In the genomic region with DNA sequence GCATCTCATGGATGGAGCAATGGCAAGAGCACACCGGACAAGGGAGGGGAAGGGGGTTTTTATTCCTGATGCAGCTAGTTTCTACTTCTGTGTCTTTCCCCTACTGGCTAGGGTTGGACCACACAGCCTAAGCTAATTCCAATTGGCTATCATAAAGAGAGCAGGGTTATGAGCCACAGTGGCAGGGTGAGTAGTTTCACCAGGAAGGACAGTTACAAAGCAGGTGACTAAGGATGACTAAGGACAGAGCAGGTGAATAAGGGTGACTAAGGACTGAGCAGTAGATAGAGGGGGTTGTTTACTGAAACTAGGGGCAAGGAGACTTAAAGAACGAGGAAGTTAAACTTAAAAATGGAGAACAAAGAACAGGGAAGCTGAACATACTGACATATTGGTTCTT, we compare ENCODE assay signal across 24 cellular contexts.
"Had no signal": no experiment of that assay in that cellular context is flagged by ENCODE, and none has a peak within 500 bp of the region (broad histone marks: within the 10 kb centered on the region; RNA-seq: fewer than 3 reads in every experiment).

No MANE protein-coding gene starts in this region.

- DNase-seq: activated CD4-positive, alpha-beta T cell treated with anti-CD3 and anti-CD28 coated beads, Interleukin-2, amount 10 ng/mL, durations not matched to agents 7 days and 5 days; activated CD4-positive, CD25-positive, alpha-beta regulatory T cell treated with anti-CD3 and anti-CD28 coated beads, Interleukin-2, amount 50 U/mL, for 72 hours; activated CD8-positive, alpha-beta memory T cell treated with anti-CD3 and anti-CD28 coated beads, Interleukin-2, amount 10 ng/mL, durations not matched to agents 7 days and 5 days; activated CD8-positive, alpha-beta T cell treated with anti-CD3 and anti-CD28 coated beads for 36 hours; activated gamma-delta T cell; activated naive CD4-positive, alpha-beta T cell treated with anti-CD3 and anti-CD28 coated beads, Interleukin-2, amount 50 U/mL, for 16 hours; activated naive CD8-positive, alpha-beta T cell treated with anti-CD3 and anti-CD28 coated beads, Interleukin-2, amount 50 U/mL, for 24 hours; activated T-cell treated with anti-CD3 and anti-CD28 coated beads for 4 hours; cortex of kidney; erythroblast; foreskin fibroblast; immature natural killer cell; left lung; naive B cell; posterior cingulate gyrus; right lobe of liver; stomach; trophoblast cell; uterus; WERI-Rb-1 had no signal

- H3K27me3 ChIP-seq: cardiac muscle cell, left lung, right lobe of liver, stomach, suprapubic skin, uterus had no signal

- H3K36me3 ChIP-seq: cardiac muscle cell, left lung, right lobe of liver, stomach, suprapubic skin, uterus, WERI-Rb-1 had no signal

- H3K4me1 ChIP-seq: left lung, right lobe of liver, stomach, suprapubic skin, uterus had no signal

- H3K27ac ChIP-seq: cardiac muscle cell, left lung, right lobe of liver, skin epidermis, stomach, suprapubic skin, uterus, WERI-Rb-1 had no signal

- H3K4me3 ChIP-seq: cardiac muscle cell, left lung, lung, right lobe of liver, skin epidermis, stomach, suprapubic skin, uterus had no signal

- H3K9me3 ChIP-seq: right lobe of liver, uterus had no signal
